ENCODE assay signal across 14 cellular contexts in the genomic region with DNA sequence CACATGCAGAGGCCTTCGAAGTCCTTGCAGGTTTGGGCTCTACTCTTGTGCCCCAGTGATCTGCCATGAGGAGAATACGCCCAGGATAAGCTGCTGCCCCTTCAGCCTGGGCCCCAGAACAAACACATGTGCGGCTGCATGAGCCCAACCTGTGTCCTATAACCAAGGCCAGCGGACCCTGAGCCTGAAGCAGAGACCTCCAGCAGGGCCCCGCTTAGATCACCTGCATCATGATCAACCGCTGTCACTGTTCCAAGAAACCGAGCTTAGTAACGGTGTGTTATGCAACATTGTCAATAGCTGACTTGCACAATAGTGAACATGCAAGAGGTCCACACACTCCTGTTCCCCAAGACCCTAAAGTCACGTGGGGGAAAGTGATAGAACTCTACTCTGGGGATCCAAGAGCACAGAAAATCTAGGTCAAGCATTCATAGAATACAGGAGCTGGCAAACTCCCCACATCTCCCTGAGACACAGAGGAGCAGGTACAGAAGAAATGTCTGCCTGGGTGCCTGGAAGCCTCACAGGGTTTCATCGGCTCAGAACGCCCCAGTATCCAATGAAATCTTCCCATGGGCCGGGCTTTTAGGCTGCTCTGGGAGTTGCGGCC.
"Had no signal": no experiment of that assay in that cellular context is flagged by ENCODE, and none has a peak within 500 bp of the region (broad histone marks: within the 10 kb centered on the region; RNA-seq: fewer than 3 reads in every experiment).

No MANE protein-coding gene starts in this region.

- ATAC-seq: activated T-helper 17 cell treated with anti-CD3 and anti-CD28 coated beads, Interleukin-2, amount 50 U/mL, for 72 hours; natural killer cell; right cardiac atrium had no signal

- H3K9me3 Mint-ChIP-seq: activated T-helper 17 cell treated with anti-CD3 and anti-CD28 coated beads, Interleukin-2, amount 50 U/mL, for 72 hours; natural killer cell had no signal

- H3K4me1 Mint-ChIP-seq: activated T-helper 17 cell treated with anti-CD3 and anti-CD28 coated beads, Interleukin-2, amount 50 U/mL, for 72 hours; natural killer cell had no signal

- H3K4me3 Mint-ChIP-seq: activated T-helper 17 cell treated with anti-CD3 and anti-CD28 coated beads, Interleukin-2, amount 50 U/mL, for 72 hours; natural killer cell had no signal

- H3K27ac Mint-ChIP-seq: activated T-helper 17 cell treated with anti-CD3 and anti-CD28 coated beads, Interleukin-2, amount 50 U/mL, for 72 hours; natural killer cell had no signal

- H3K36me3 Mint-ChIP-seq: natural killer cell had no signal

- DNase-seq: activated CD4-positive, alpha-beta T cell treated with anti-CD3 and anti-CD28 coated beads for 1 hour; activated CD4-positive, alpha-beta T cell treated with anti-CD3 and anti-CD28 coated beads, Interleukin-2, amount 50 U/mL, for 4 hours; activated naive CD4-positive, alpha-beta T cell treated with Interleukin-2 at 50 U/mL for 16 hours; left ventricle myocardium inferior; mesenchymal stem cell; natural killer cell; right cardiac atrium; small intestine; stimulated activated CD4-positive, alpha-beta T cell treated with anti-CD3 and anti-CD28 coated beads, Interleukin-4, amount 100 ng/mL, for 4 hours; stimulated activated CD8-positive, alpha-beta memory T cell treated with anti-CD3 and anti-CD28 coated beads, Interleukin-4, amount 100 ng/mL, for 48 hours; stimulated activated naive CD4-positive, alpha-beta T cell treated with Interleukin-2 at 50 U/mL for 16 hours; SW 1271; transverse colon had no signal
